Comparison of ENCODE assay signal across 9 cellular contexts in genomic region chr1:40507973-40508372, GRCh38. TPM values are rescaled to one million over a fixed set of nuclear protein-coding genes. Genes with fewer than 3 reads are reported as not detected.
DNase-seq lines count a peak whose midpoint lies in the region; ATAC-seq, FAIRE-seq and TF ChIP-seq lines count a peak whose summit lies in the region.
"Had no signal": no experiment of that assay in that cellular context is flagged by ENCODE, and none has a peak within 500 bp of the region (broad histone marks: within the 10 kb centered on the region; RNA-seq: fewer than 3 reads in every experiment).

No MANE protein-coding gene starts in this region.

- DNase-seq in NCI-H2029 treated with DMSO at 0.1 percent for 48 hours (lab: John Stamatoyannopoulos, UW) (peak; percentile 86), NCI-H2029 (lab: John Stamatoyannopoulos, UW) (no peak), keratinocyte (ENCODE audit: low read depth, low spot score) (no peak), stomach (no peak), NOMO-1 treated with DMSO at 0.1 percent for 48 hours (lab: John Stamatoyannopoulos, UW; ENCODE audit: unreplicated experiment) (no peak), glomerular visceral epithelial cell (ENCODE audit: extremely low spot score) (no peak)
- no peak for DNase-seq in activated naive CD8-positive, alpha-beta T cell treated with anti-CD3 and anti-CD28 coated beads for 36 hours

- H3K9me1 ChIP-seq in keratinocyte (ENCODE audit: control insufficient read depth, extremely low read depth, insufficient read depth, low read length) = no peaks in the 10 kb centered on the region

- no peak for TF ChIP-seq CTCF in keratinocyte (optimal IDR thresholded peaks at IDR 0.05 in 1 of 3, IDR thresholded peaks at IDR 0.05 in 1 of 3, conservative IDR thresholded peaks at IDR 0.05 in 1 of 3; ENCODE audit: extremely low read depth in 1 of 3, insufficient read depth in 2 of 3, low read length in 3 of 3)
- TF ChIP-seq CTCF in stomach (IDR thresholded peaks at IDR 0.05) = no peak

- no peak for ATAC-seq in HG03045 (IDR thresholded peaks at IDR 0.05; ENCODE audit: unreplicated experiment)

- H3K27me3 ChIP-seq in keratinocyte (ENCODE audit: control insufficient read depth, extremely low read depth, insufficient read depth, low read length) (no peaks in the 10 kb centered on the region), stomach (no peaks in the 10 kb centered on the region)

- H4K20me1 ChIP-seq in keratinocyte (ENCODE audit: control insufficient read depth, extremely low read depth, insufficient read depth, low read length) = no peaks in the 10 kb centered on the region

- H3K4me2 ChIP-seq in keratinocyte (ENCODE audit: control insufficient read depth, extremely low read depth, insufficient read depth, low read depth, low read length) = peak overlapping the region; percentile 94

- H3K9me3 Mint-ChIP-seq in activated naive CD8-positive, alpha-beta T cell treated with anti-CD3 and anti-CD28 coated beads for 36 hours = peaks cover 42% of the 10 kb centered on the region

- peaks cover 13% of the 10 kb centered on the region for H3K4me1 Mint-ChIP-seq in activated naive CD8-positive, alpha-beta T cell treated with anti-CD3 and anti-CD28 coated beads for 36 hours

- TF ChIP-seq POLR2A in stomach (IDR thresholded peaks at IDR 0.05) = no peak

- no peak overlapping the region for H3K27ac ChIP-seq in keratinocyte (ENCODE audit: control insufficient read depth, insufficient read depth, low read length)
- H3K27ac ChIP-seq in stomach = peak overlapping the region in 4 of 5 donors; percentile 59 to 82 (median 78)

- H3K9me3 ChIP-seq in keratinocyte (ENCODE audit: control insufficient read depth, low read depth, low read length) = no peaks in the 10 kb centered on the region
- peaks cover 0 to 45% (median 19%) of the 10 kb centered on the region in 4 donors for H3K9me3 ChIP-seq in stomach

- peaks cover 8% of the 10 kb centered on the region for H3K4me1 ChIP-seq in keratinocyte (ENCODE audit: control insufficient read depth, extremely low read depth, insufficient read depth, low read length)
- peaks cover 6 to 19% (median 18%) of the 10 kb centered on the region in 4 donors for H3K4me1 ChIP-seq in stomach

- peak overlapping the region; percentile 83 for H3K9ac ChIP-seq in keratinocyte (ENCODE audit: control insufficient read depth, extremely low read depth, insufficient read depth, low read length)

- H2AFZ ChIP-seq in keratinocyte (ENCODE audit: control insufficient read depth, low read length) = peak overlapping the region; percentile 97

- H3K36me3 Mint-ChIP-seq in activated naive CD8-positive, alpha-beta T cell treated with anti-CD3 and anti-CD28 coated beads for 36 hours = peaks cover 80% of the 10 kb centered on the region

- no peak for FAIRE-seq in keratinocyte (lab: Jason Lieb, UNC)

- peak overlapping the region; percentile 86 for H3K4me3 Mint-ChIP-seq in activated naive CD8-positive, alpha-beta T cell treated with anti-CD3 and anti-CD28 coated beads for 36 hours

- H3K4me3 ChIP-seq in keratinocyte (ENCODE audit: control insufficient read depth in 2 of 3, extremely low read depth in 1 of 3, insufficient read depth in 2 of 3, low read depth in 1 of 3, low read length in 3 of 3) (peak overlapping the region; percentile 59 to 89 (median 86)), stomach (peak overlapping the region; percentile 74 to 82 (median 78))

- no peaks in the 10 kb centered on the region for H3K79me2 ChIP-seq in keratinocyte (ENCODE audit: control insufficient read depth, insufficient read depth, low read length)

- intact Hi-C loops in stomach (cut with DNase I; ENCODE audit: low total_unique reads) = no loop called here

- peak overlapping the region; percentile 86 for H3K27ac Mint-ChIP-seq in activated naive CD8-positive, alpha-beta T cell treated with anti-CD3 and anti-CD28 coated beads for 36 hours

- TF ChIP-seq EP300 in stomach (IDR thresholded peaks at IDR 0.05) = no peak

- H3K36me3 ChIP-seq in keratinocyte (ENCODE audit: control insufficient read depth in 2 of 2, extremely low read depth in 1 of 2, insufficient read depth in 2 of 2, low read length in 2 of 2) (no peaks in the 10 kb centered on the region), stomach (peaks cover 0 to 19% (median 4%) of the 10 kb centered on the region in 4 donors)

- WGBS in stomach, 5 donors = 60 to 63% (median 63%) methylated on average over 6 of the region's 6 CpGs

- dilution Hi-C loops in keratinocyte (cut with MboI; ENCODE audit: extremely low pct_ligation_motif_present, low sequenced_read_pairs) = no loop called here

- H3K27me3 Mint-ChIP-seq in activated naive CD8-positive, alpha-beta T cell treated with anti-CD3 and anti-CD28 coated beads for 36 hours = no peaks in the 10 kb centered on the region

RNA-seq across cellular contexts. Expression of gene EXO5, which starts 0.6 kb away (rescaled TPM):
- total RNA-seq in activated naive CD8-positive, alpha-beta T cell treated with anti-CD3 and anti-CD28 coated beads for 36 hours = 10 to 100 TPM; 14.7 to 15.6 TPM
- 8.5 to 9.9 TPM (median 8.6 TPM) in 3 replicates for polyA plus RNA-seq in keratinocyte
- polyA plus RNA-seq in keratinocyte (2011; ENCODE audit: low read depth) = 2.3 TPM
- polyA plus RNA-seq in keratinocyte (2011; cell fraction: cytosol; rRNA removed) = 5.6 and 7.5 TPM in 2 replicates
- polyA plus RNA-seq in keratinocyte (2011; cell fraction: nucleus; rRNA removed) = 13.4 and 14.0 TPM in 2 replicates
- 4.2 and 7.1 TPM in 2 replicates for polyA plus RNA-seq in keratinocyte (2012; ENCODE audit: low replicate concordance)
- polyA minus RNA-seq in keratinocyte = 1.3 to 7.8 TPM (median 5.0 TPM) in 3 replicates
- polyA minus RNA-seq in keratinocyte (2011; cell fraction: cytosol; rRNA and poly(A)+ RNA removed) = 7.5 TPM
- polyA minus RNA-seq in keratinocyte (2011; cell fraction: nucleus; rRNA and poly(A)+ RNA removed) = 3.7 and 7.2 TPM in 2 replicates
- total RNA-seq in stomach = 1 to 10 TPM in 4 of 5 donors, under 1 TPM in 1; 0.45 to 9.0 (median 6.1) TPM
- polyA plus RNA-seq in stomach = 1 to 10 TPM; 2.7 to 6.1 (median 3.6) TPM

RNA-seq across cellular contexts. Expression of gene ZNF684, which starts 23.5 kb away (rescaled TPM):
- total RNA-seq in activated naive CD8-positive, alpha-beta T cell treated with anti-CD3 and anti-CD28 coated beads for 36 hours = 1 to 10 TPM; 4.7 to 6.2 TPM
- polyA plus RNA-seq in keratinocyte (1.7 to 2.8 TPM (median 2.2 TPM) in 3 replicates), stomach (1 to 10 TPM; 2.2 to 2.7 (median 2.5) TPM)
- polyA plus RNA-seq in keratinocyte (2011; ENCODE audit: low read depth) = 1.6 TPM
- 1.2 and 1.7 TPM in 2 replicates for polyA plus RNA-seq in keratinocyte (2011; cell fraction: cytosol; rRNA removed)
- 2.3 and 4.0 TPM in 2 replicates for polyA plus RNA-seq in keratinocyte (2011; cell fraction: nucleus; rRNA removed)
- 1.2 and 1.7 TPM in 2 replicates for polyA plus RNA-seq in keratinocyte (2012; ENCODE audit: low replicate concordance)
- polyA minus RNA-seq in keratinocyte = 0.43 to 4.7 TPM (median 2.7 TPM) in 3 replicates
- not detected for polyA minus RNA-seq in keratinocyte (2011; cell fraction: cytosol; rRNA and poly(A)+ RNA removed)
- 0.53 and 5.2 TPM in 2 replicates for polyA minus RNA-seq in keratinocyte (2011; cell fraction: nucleus; rRNA and poly(A)+ RNA removed)
- 10 to 100 TPM in 1 of 5 donors, 1 to 10 TPM in 3, not detected in 1; 3.9 to 15.6 (median 7.7) TPM for total RNA-seq in stomach

RNA-seq across cellular contexts. Expression of gene ZFP69, which starts 30.9 kb away (rescaled TPM):
- total RNA-seq in activated naive CD8-positive, alpha-beta T cell treated with anti-CD3 and anti-CD28 coated beads for 36 hours = 1 to 10 TPM; 4.2 to 4.6 TPM
- polyA plus RNA-seq in keratinocyte (2.2 to 3.5 TPM (median 2.3 TPM) in 3 replicates), stomach (1 to 10 TPM; 1.2 to 2.6 (median 2.3) TPM)
- polyA plus RNA-seq in keratinocyte (2011; ENCODE audit: low read depth) = 0.85 TPM
- polyA plus RNA-seq in keratinocyte (2011; cell fraction: cytosol; rRNA removed) = 2.1 and 3.1 TPM in 2 replicates
- polyA plus RNA-seq in keratinocyte (2011; cell fraction: nucleus; rRNA removed) = 2.6 and 3.5 TPM in 2 replicates
- polyA plus RNA-seq in keratinocyte (2012; ENCODE audit: low replicate concordance) = 1.7 and 2.1 TPM in 2 replicates
- polyA minus RNA-seq in keratinocyte = 0.89 to 2.7 TPM (median 1.0 TPM) in 3 replicates
- polyA minus RNA-seq in keratinocyte (2011; cell fraction: cytosol; rRNA and poly(A)+ RNA removed) = 0.58 TPM
- 0.42 and 1.4 TPM in 2 replicates for polyA minus RNA-seq in keratinocyte (2011; cell fraction: nucleus; rRNA and poly(A)+ RNA removed)
- total RNA-seq in stomach = 10 to 100 TPM in 1 of 5 donors, 1 to 10 TPM in 4; 1.3 to 34.4 (median 3.1) TPM
- total RNA-seq: A172 had no signal

RNA-seq across cellular contexts. Expression of gene ZFP69B, which starts 57.7 kb away (rescaled TPM):
- total RNA-seq in activated naive CD8-positive, alpha-beta T cell treated with anti-CD3 and anti-CD28 coated beads for 36 hours = 1 to 10 TPM; 8.0 to 8.3 TPM
- 1.1 to 1.9 TPM (median 1.7 TPM) in 3 replicates for polyA plus RNA-seq in keratinocyte
- 0.91 TPM for polyA plus RNA-seq in keratinocyte (2011; ENCODE audit: low read depth)
- polyA plus RNA-seq in keratinocyte (2011; cell fraction: cytosol; rRNA removed) = 1.0 and 1.3 TPM in 2 replicates
- 1.5 and 1.7 TPM in 2 replicates for polyA plus RNA-seq in keratinocyte (2011; cell fraction: nucleus; rRNA removed)
- 0.87 and 1.7 TPM in 2 replicates for polyA plus RNA-seq in keratinocyte (2012; ENCODE audit: low replicate concordance)
- 0.99 to 2.8 TPM in 2 of 3 replicates, not detected in the other for polyA minus RNA-seq in keratinocyte
- polyA minus RNA-seq in keratinocyte (2011; cell fraction: cytosol; rRNA and poly(A)+ RNA removed) = 0.96 TPM
- 1.1 and 2.0 TPM in 2 replicates for polyA minus RNA-seq in keratinocyte (2011; cell fraction: nucleus; rRNA and poly(A)+ RNA removed)
- total RNA-seq in stomach = 1 to 10 TPM in 1 of 5 donors, under 1 TPM in 1, not detected in 3; 0.45 to 2.0 TPM
- polyA plus RNA-seq in stomach = under 1 TPM; 0.35 to 0.92 (median 0.81) TPM
